Comparison of ENCODE assay signal across 8 cellular contexts in the genomic region with DNA sequence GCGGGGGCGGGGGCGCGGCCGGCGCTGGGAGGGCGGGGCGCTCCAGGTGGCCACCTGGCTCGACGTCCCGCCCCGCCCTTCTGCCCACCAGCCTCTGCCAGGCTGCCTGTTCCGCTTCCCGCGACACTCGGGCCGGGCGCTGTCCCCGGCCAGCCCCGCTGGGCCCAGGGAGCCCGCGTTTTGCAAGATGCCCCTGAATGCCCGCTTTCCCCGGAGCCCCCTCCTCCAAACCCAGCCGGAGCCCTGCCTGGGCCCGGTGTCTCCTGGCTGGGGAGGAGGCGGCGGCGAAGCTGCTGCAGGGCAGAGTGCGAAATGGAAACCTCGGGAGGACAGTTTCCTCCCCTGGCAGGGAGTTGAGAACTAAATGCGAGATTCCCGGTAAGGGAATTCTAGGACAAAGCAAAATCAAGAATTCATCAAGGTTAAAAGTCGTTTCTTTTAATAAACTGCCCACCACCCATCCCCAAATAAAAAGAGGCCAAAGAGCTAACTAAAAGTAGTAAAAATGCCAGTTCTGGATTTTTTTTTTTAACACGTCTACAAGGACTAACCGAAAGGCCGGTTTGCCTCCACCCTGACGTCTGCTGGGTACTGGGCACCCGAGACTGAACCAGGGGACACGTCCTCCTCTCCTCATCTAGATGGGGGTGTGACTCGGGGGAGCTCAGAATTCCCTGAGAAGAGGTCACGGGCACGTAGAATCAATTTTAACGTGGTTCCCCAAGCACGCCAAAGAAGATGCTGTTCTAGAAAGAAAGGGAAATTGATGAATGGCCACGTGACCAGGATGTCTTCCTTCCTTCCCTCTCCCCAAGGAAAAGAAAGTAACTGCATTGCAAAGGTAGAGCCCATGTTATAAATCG.
DNase-seq lines count a peak whose midpoint lies in the region; ATAC-seq and TF ChIP-seq lines count a peak whose summit lies in the region.

No MANE protein-coding gene starts in this region.

- peaks cover 4% of the 10 kb centered on the region for H3K36me3 Mint-ChIP-seq in activated CD8-positive, alpha-beta memory T cell treated with anti-CD3 and anti-CD28 coated beads, Interleukin-2, amount 10 ng/mL, durations not matched to agents 7 days and 5 days
- H3K36me3 Mint-ChIP-seq in GM23338 (ENCODE audit: low read depth): peaks cover 21% of the 10 kb centered on the region
- H3K36me3 Mint-ChIP-seq in MCF 10A (ENCODE audit: insufficient read depth, unreplicated experiment): peaks cover 5% of the 10 kb centered on the region

- H3K4me2 ChIP-seq in GM23338: peak overlapping the region; percentile 84

- POLR2A ChIA-PET in MCF 10A (lab: Yijun Ruan, JAX): interaction anchor here (0.6 to 1.2 kb wide), 7 partner anchors 11 to 1209 kb away, joined by 3 to 7 read pairs (median 4); no protein-coding TSS in a partner anchor

- intact Hi-C loops in MCF 10A (cut with micrococcal nuclease): loop anchor here (2.0 to 5.0 kb wide), 3 partner anchors 59 to 246 kb away; no protein-coding TSS in a partner anchor

- peaks cover 32% of the 10 kb centered on the region for H3K27me3 Mint-ChIP-seq in activated CD8-positive, alpha-beta memory T cell treated with anti-CD3 and anti-CD28 coated beads, Interleukin-2, amount 10 ng/mL, durations not matched to agents 7 days and 5 days
- H3K27me3 Mint-ChIP-seq in GM23338 (ENCODE audit: insufficient read depth, low read depth, poor library complexity) (peaks cover 12% of the 10 kb centered on the region), MCF 10A (ENCODE audit: insufficient read depth, unreplicated experiment) (peaks cover 14% of the 10 kb centered on the region)

- H3K36me3 ChIP-seq in GM23338 (ENCODE audit: insufficient read depth): no peaks in the 10 kb centered on the region

- H3K27ac ChIP-seq in GM23338 (ENCODE audit: low read depth): peak overlapping the region; percentile 78

- H2AFZ ChIP-seq in GM23338: no peak overlapping the region

- no TSS peak for BruUV-seq in MCF 10A (replicated peaks; lab: Mats Ljungman, UMichigan)

- CTCF ChIA-PET in activated CD8-positive, alpha-beta memory T cell treated with anti-CD3 and anti-CD28 coated beads, Interleukin-2, amount 10 ng/mL, durations not matched to agents 7 days and 5 days (lab: Charles Lee): interaction anchor here (0.6 to 1.5 kb wide), 3 partner anchors 16 to 247 kb away, joined by 3 read pairs; no protein-coding TSS in a partner anchor
- CTCF ChIA-PET in MCF 10A (lab: Yijun Ruan, JAX): interaction anchor here (1.0 kb wide), 1 partner anchor 132 kb away, joined by 7 read pairs; no protein-coding TSS in a partner anchor

- no peak for DNase-seq in activated CD8-positive, alpha-beta memory T cell treated with anti-CD3 and anti-CD28 coated beads, Interleukin-2, amount 10 ng/mL, durations not matched to agents 7 days and 5 days
- no peak for DNase-seq in activated CD8-positive, alpha-beta memory T cell treated with anti-CD3 and anti-CD28 coated beads for 24 hours
- DNase-seq in GM23338 (ENCODE audit: low spot score) (peak; percentile 44), NCI-H146 (lab: John Stamatoyannopoulos, UW) (peak; percentile 65), MCF 10A (ENCODE audit: unreplicated experiment) (no peak), mesenteric fat pad (ENCODE audit: low spot score) (peak; percentile 90), superior temporal gyrus (ENCODE audit: extremely low spot score) (no peak)
- DNase-seq in activated effector memory CD4-positive, alpha-beta T cell treated with anti-CD3 and anti-CD28 coated beads, Interleukin-2, amount 50 U/mL, for 16 hours: no peak

- peak overlapping the region; percentile 36 for H3K4me3 Mint-ChIP-seq in activated CD8-positive, alpha-beta memory T cell treated with anti-CD3 and anti-CD28 coated beads, Interleukin-2, amount 10 ng/mL, durations not matched to agents 7 days and 5 days
- H3K4me3 Mint-ChIP-seq in GM23338: peak overlapping the region; percentile 74
- H3K4me3 Mint-ChIP-seq in MCF 10A (ENCODE audit: unreplicated experiment): peak overlapping the region; percentile 85

- no peaks in the 10 kb centered on the region for H3F3A ChIP-seq in GM23338 (replicated peaks; ENCODE audit: low read depth)

- H3K4me1 ChIP-seq in GM23338 (ENCODE audit: insufficient read depth): peaks cover 42% of the 10 kb centered on the region

- H3K4me1 Mint-ChIP-seq in activated CD8-positive, alpha-beta memory T cell treated with anti-CD3 and anti-CD28 coated beads, Interleukin-2, amount 10 ng/mL, durations not matched to agents 7 days and 5 days: peaks cover 7% of the 10 kb centered on the region
- H3K4me1 Mint-ChIP-seq in GM23338 (peaks cover 48% of the 10 kb centered on the region), MCF 10A (ENCODE audit: insufficient read depth, unreplicated experiment) (peaks cover 10% of the 10 kb centered on the region)

- peak overlapping the region; percentile 64 for H3K4me3 ChIP-seq in GM23338

- ATAC-seq in activated CD8-positive, alpha-beta memory T cell treated with anti-CD3 and anti-CD28 coated beads, Interleukin-2, amount 10 ng/mL, durations not matched to agents 7 days and 5 days: no peak
- ATAC-seq in GM23338: peak; percentile 37

- 0 out of 2 replicates have a peak, but pooled peaks cover 8% of the 10 kb centered on the region for H4K20me1 ChIP-seq in GM23338 (replicated peaks; ENCODE audit: insufficient read depth)

- no peaks in the 10 kb centered on the region for H3K9me2 ChIP-seq in GM23338 (ENCODE audit: insufficient read depth)

- H3K27ac Mint-ChIP-seq in activated CD8-positive, alpha-beta memory T cell treated with anti-CD3 and anti-CD28 coated beads, Interleukin-2, amount 10 ng/mL, durations not matched to agents 7 days and 5 days: no peak overlapping the region
- H3K27ac Mint-ChIP-seq in GM23338 (peak overlapping the region; percentile 81), MCF 10A (ENCODE audit: low read depth, unreplicated experiment) (peak overlapping the region; percentile 86)

- H3K79me2 ChIP-seq in GM23338 (replicated peaks; ENCODE audit: insufficient read depth): peaks cover 28% of the 10 kb centered on the region

- no peaks in the 10 kb centered on the region for H3K27me3 ChIP-seq in GM23338 (ENCODE audit: insufficient read depth)

- H3K9me3 Mint-ChIP-seq in activated CD8-positive, alpha-beta memory T cell treated with anti-CD3 and anti-CD28 coated beads, Interleukin-2, amount 10 ng/mL, durations not matched to agents 7 days and 5 days (ENCODE audit: low read depth): no peaks in the 10 kb centered on the region
- peaks cover 13% of the 10 kb centered on the region for H3K9me3 Mint-ChIP-seq in GM23338
- peaks cover 7% of the 10 kb centered on the region for H3K9me3 Mint-ChIP-seq in MCF 10A (ENCODE audit: unreplicated experiment)

- no peak for TF ChIP-seq CTCF in GM23338 (conservative IDR thresholded peaks at IDR 0.05; ENCODE audit: low read depth in 2 of 2)
- TF ChIP-seq CTCF in MCF 10A (IDR thresholded peaks at IDR 0.05; ENCODE audit: unreplicated experiment): no peak

TF ChIP-seq in GM23338, 12 proteins besides CTCF, POLR2A, EP300 and RAD21:
- TF ChIP-seq ZNF114 (CRISPR knock-in tag; IDR thresholded peaks at IDR 0.05) (no peak), POLR2AphosphoS5 (IDR thresholded peaks at IDR 0.05; ENCODE audit: low read depth) (peak; percentile 70), REST (IDR thresholded peaks at IDR 0.05; ENCODE audit: unreplicated experiment) (no peak), EZH2phosphoT487 (IDR thresholded peaks at IDR 0.05; ENCODE audit: unreplicated experiment) (no peak), STAT1 (IDR thresholded peaks at IDR 0.05; ENCODE audit: unreplicated experiment) (no peak)
TF ChIP-seq in GM23338: peak in this region for 1.

Comparison
In these comparisons a context has a peak if more than half of its experiments do, and no peak if none do; other contexts are left out.
1. DNase-seq: peak in GM23338 (single experiment), NCI-H146 (single experiment) and mesenteric fat pad (single experiment); none in activated CD8-positive, alpha-beta memory T cell treated with anti-CD3 and anti-CD28 coated beads, Interleukin-2, amount 10 ng/mL, durations not matched to agents 7 days and 5 days (single experiment), activated CD8-positive, alpha-beta memory T cell treated with anti-CD3 and anti-CD28 coated beads for 24 hours (single experiment), MCF 10A (single experiment), activated effector memory CD4-positive, alpha-beta T cell treated with anti-CD3 and anti-CD28 coated beads, Interleukin-2, amount 50 U/mL, for 16 hours (single experiment) and superior temporal gyrus (single experiment).
2. Peak in every context shown above with its lines, with median percentiles within 50 percentile points of each other: H3K4me3 Mint-ChIP-seq.